ENCODE assay signal across 9 cellular contexts in the genomic region with DNA sequence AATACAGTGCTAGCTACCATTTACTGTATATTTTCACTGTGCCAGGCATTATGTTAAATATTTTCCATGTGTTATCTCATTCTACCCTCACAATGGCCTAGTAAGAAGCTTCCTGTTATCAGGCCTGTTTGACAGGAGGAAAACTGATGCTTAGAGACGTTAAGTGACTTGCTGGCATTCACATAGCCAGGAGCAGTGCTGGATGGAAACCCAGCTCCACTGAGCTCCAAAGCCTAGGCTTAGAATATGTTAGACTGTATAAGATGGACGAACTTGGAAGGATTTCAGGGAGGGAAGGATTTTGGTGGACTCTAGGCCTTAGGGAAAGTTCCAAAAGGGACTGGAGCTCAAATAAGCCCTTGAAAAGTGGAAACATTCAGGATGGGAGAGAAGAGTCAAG. TPM values are rescaled to one million over a fixed set of nuclear protein-coding genes. Genes with fewer than 3 reads are reported as not detected.
A peak's percentile ranks its signal among the peaks of the same experiment; 100 is the strongest.
DNase-seq lines count a peak whose midpoint lies in the region; ATAC-seq and TF ChIP-seq lines count a peak whose summit lies in the region.
"Had no signal": no experiment of that assay in that cellular context is flagged by ENCODE, and none has a peak within 500 bp of the region (broad histone marks: within the 10 kb centered on the region; RNA-seq: fewer than 3 reads in every experiment).

No MANE protein-coding gene starts in this region.

- WGBS in urinary bladder, result 23% methylated on average over 2 of the region's 2 CpGs

- H3K36me3 ChIP-seq in left ventricle myocardium inferior (no peaks in the 10 kb centered on the region), ascending aorta (no peaks in the 10 kb centered on the region), urinary bladder (ENCODE audit: insufficient read depth) (no peaks in the 10 kb centered on the region)

- ATAC-seq in left cardiac atrium, result no peak
- ATAC-seq in HG02588 (IDR thresholded peaks at IDR 0.05; ENCODE audit: unreplicated experiment), result no peak
- ATAC-seq in GM18907 (IDR thresholded peaks at IDR 0.05; ENCODE audit: unreplicated experiment), result no peak

- TF ChIP-seq CTCF in left ventricle myocardium inferior (IDR thresholded peaks at IDR 0.05; ENCODE audit: borderline replicate concordance) (no peak), ascending aorta (IDR thresholded peaks at IDR 0.05) (no peak)

- H3K4me3 ChIP-seq in left ventricle myocardium inferior (peak overlapping the region; percentile 78), ascending aorta (peak overlapping the region; percentile 70 to 83), urinary bladder (ENCODE audit: low read depth, low read length) (peak overlapping the region; percentile 23)

- intact Hi-C loops in left ventricle myocardium inferior (cut with micrococcal nuclease) (no loop called here), left cardiac atrium (cut with DNase I) (loop anchor here in 1 of 2 donors (10.0 kb wide), 1 partner anchor 94 kb away; no protein-coding TSS in a partner anchor), ascending aorta (cut with DNase I) (loop anchor here (2.0 to 5.0 kb wide), 3 partner anchors 26 to 224 kb away; a partner anchor contains a TSS)

- H3K27me3 ChIP-seq in left ventricle myocardium inferior (ENCODE audit: low read depth) (peaks cover 18% of the 10 kb centered on the region), ascending aorta (no peaks in the 10 kb centered on the region)

- H3K4me1 ChIP-seq in left ventricle myocardium inferior (peaks cover 35% of the 10 kb centered on the region), ascending aorta (peaks cover 19 to 45% of the 10 kb centered on the region in 2 donors), urinary bladder (ENCODE audit: insufficient read depth) (no peaks in the 10 kb centered on the region)

- DNase-seq in left ventricle myocardium inferior (no peak), left cardiac atrium (no peak), ascending aorta (ENCODE audit: low spot score in 2 of 2) (no peak), lung microvascular endothelial cell (ENCODE audit: low read depth in 2 of 2) (peak; percentile 45 to 47), substantia nigra (lab: John Stamatoyannopoulos, UW) (no peak)
- DNase-seq: NCI-H1417 had no signal

- H3K9me3 ChIP-seq in left ventricle myocardium inferior (replicated peaks) (no peaks in the 10 kb centered on the region), ascending aorta (no peaks in the 10 kb centered on the region)

- H3K27ac ChIP-seq in left ventricle myocardium inferior (replicated peaks), result peak overlapping the region; percentile 19
- H3K27ac ChIP-seq in ascending aorta, result peak overlapping the region; percentile 90 to 98
- H3K27ac ChIP-seq in urinary bladder (ENCODE audit: low read depth), result no peak overlapping the region
- no peak overlapping the region for H3K27ac ChIP-seq in substantia nigra (ENCODE audit: low read depth, low read length, poor library complexity, severe bottlenecking)

RNA-seq across cellular contexts. Expression of a gene that starts 2.1 kb away (rescaled TPM):
- total RNA-seq in left ventricle myocardium inferior (14.0 TPM), left cardiac atrium (10 to 100 TPM; 63.6 to 71.2 TPM), ascending aorta (188 TPM), lung microvascular endothelial cell (0.79 and 15.7 TPM in 2 replicates), urinary bladder (225 TPM)
- polyA plus RNA-seq in urinary bladder, result 152 TPM

Comparison
In these comparisons a context has a peak if more than half of its experiments do, and no peak if none do; other contexts are left out.
1. DNase-seq: peak in lung microvascular endothelial cell (2 of 2); none in left ventricle myocardium inferior (single experiment), left cardiac atrium (single experiment), ascending aorta (0 of 2) and substantia nigra (0 of 49).
2. H3K27ac ChIP-seq: peak in left ventricle myocardium inferior (single experiment) and ascending aorta (2 of 2); none in urinary bladder (single experiment) and substantia nigra (single experiment).
3. H3K4me3 ChIP-seq: peak in every context shown above with its lines; median percentile 78 in left ventricle myocardium inferior; 76 in ascending aorta; 23 in urinary bladder.